25 cellular contexts compared by ENCODE assay signal in genomic region chr11:133608496-133608895, GRCh38.
"Had no signal": no experiment of that assay in that cellular context is flagged by ENCODE, and none has a peak within 500 bp of the region (broad histone marks: within the 10 kb centered on the region; RNA-seq: fewer than 3 reads in every experiment).

No MANE protein-coding gene starts in this region.

- H3K27ac ChIP-seq: stomach, suprapubic skin, thoracic aorta, thyroid gland, tibial artery, tibial nerve, transverse colon, upper lobe of left lung, upper lobe of right lung, uterus, vagina had no signal

- H3K27me3 ChIP-seq: suprapubic skin, thyroid gland, tibial artery, tibial nerve, transverse colon, upper lobe of left lung, upper lobe of right lung, uterus, vagina had no signal

- H3K9me3 ChIP-seq: suprapubic skin, thyroid gland, tibial artery, uterus, vagina had no signal

- H3K36me3 ChIP-seq: stomach, suprapubic skin, thoracic aorta, thyroid gland, tibial artery, tibial nerve, transverse colon, upper lobe of left lung, upper lobe of right lung, uterus, vagina had no signal

- H3K4me3 ChIP-seq: stomach, suprapubic skin, thoracic aorta, thyroid gland, tibial artery, tibial nerve, transverse colon, upper lobe of left lung, upper lobe of right lung, uterus, vagina had no signal

- ATAC-seq: stimulated activated effector memory CD8-positive, alpha-beta T cell treated with anti-CD3 and anti-CD28 coated beads, Interleukin-12 subunit alpha, Interleukin-12 subunit beta, amount 100 ng/mL, for 72 hours; stimulated activated memory B cell treated with anti-CD40 and anti-IgM and Interleukin-4, amounts not matched to agents 10 μg/mL and 1 μg/mL and 100 μg/mL, for 72 hours; stimulated activated naive B cell treated with anti-CD40 and anti-IgM and Interleukin-4, amounts not matched to agents 10 μg/mL and 1 μg/mL and 100 μg/mL, for 72 hours; stimulated activated naive CD8-positive, alpha-beta T cell treated with anti-CD3 and anti-CD28 coated beads, Interleukin-15, amount 100 ng/mL, for 72 hours; stimulated activated naive CD8-positive, alpha-beta T cell treated with anti-CD3 and anti-CD28 coated beads, Interleukin-15, Interleukin-2, amounts not matched to agents 100 U/mL and 50 U/mL, for 24 hours; upper lobe of right lung had no signal

- DNase-seq: stimulated activated CD4-positive, alpha-beta T cell treated with anti-CD3 and anti-CD28 coated beads, Interleukin-2, amount 100 ng/mL, for 24 hours; stimulated activated CD4-positive, alpha-beta T cell treated with anti-CD3 and anti-CD28 coated beads, Interleukin-4, amount 100 ng/mL, for 1 hour; stimulated activated CD4-positive, alpha-beta T cell treated with anti-CD3 and anti-CD28 coated beads, Interleukin-4, amount 100 ng/mL, for 24 hours; stimulated activated CD4-positive, alpha-beta T cell treated with anti-CD3 and anti-CD28 coated beads, Interleukin-4, amount 100 ng/mL, for 4 hours; stimulated activated CD8-positive, alpha-beta memory T cell treated with anti-CD3 and anti-CD28 coated beads, Interleukin-4, amount 100 ng/mL, for 48 hours; stimulated activated naive B cell treated with anti-CD40 and anti-IgM and Interleukin-4, amounts not matched to agents 10 μg/mL and 1 μg/mL and 100 μg/mL, for 72 hours; stimulated activated naive CD4-positive, alpha-beta T cell; stimulated activated naive CD4-positive, alpha-beta T cell treated with Interleukin-2 at 50 U/mL for 16 hours; stimulated activated naive CD8-positive, alpha-beta T cell treated with anti-CD3 and anti-CD28 coated beads, Interleukin-15, amount 100 ng/mL, for 72 hours; stimulated activated naive CD8-positive, alpha-beta T cell treated with anti-CD3 and anti-CD28 coated beads, Interleukin-15, Interleukin-2, amounts not matched to agents 100 U/mL and 50 U/mL, for 24 hours; stomach; substantia nigra; thyroid gland; tibial artery; transverse colon; trophoblast cell; upper lobe of left lung; upper lobe of right lung; uterus had no signal

- H3K4me1 ChIP-seq: stomach, suprapubic skin, thyroid gland, tibial artery, tibial nerve, transverse colon, upper lobe of left lung, upper lobe of right lung, uterus, vagina had no signal
